ENCODE assay signal across 1 cellular context in genomic region chr3:100289339-100289738, GRCh38.
A peak's percentile ranks its signal among the peaks of the same experiment; 100 is the strongest.
TF ChIP-seq lines count a peak whose summit lies in the region.

No MANE protein-coding gene starts in this region.

TF ChIP-seq in K562, 482 proteins besides CTCF, POLR2A, EP300 and RAD21 (continued from another document and continues in another):
- TF ChIP-seq CCNT2 (IDR thresholded peaks at IDR 0.05; ENCODE audit: borderline replicate concordance, extremely low read depth, insufficient read length, low read depth, low read length) (peak; percentile 51), E2F3 (CRISPR knock-in tag; IDR thresholded peaks at IDR 0.05) (no peak), RREB1 (CRISPR knock-in tag; IDR thresholded peaks at IDR 0.05) (peak; percentile 88; the same call in 1 of the 2 replicates), FOSL1 (tag; conservative IDR thresholded peaks at IDR 0.05) (peak; percentile 26; the same call in 1 of the 2 replicates), POLR2AphosphoS5 (IDR thresholded peaks at IDR 0.05; ENCODE audit: control insufficient read depth, insufficient read depth, low read depth, low read length) (peak; percentile 85), ZNF766 (CRISPR knock-in tag; conservative IDR thresholded peaks at IDR 0.05) (peak; percentile 61; the same call in 1 of the 2 replicates), ZC3H11A (IDR thresholded peaks at IDR 0.05; ENCODE audit: low read depth, low read length) (no peak), ETV1 (tag; conservative IDR thresholded peaks at IDR 0.05; ENCODE audit: low read depth) (peak; percentile 81), ZBTB1 (CRISPR knock-in tag; IDR thresholded peaks at IDR 0.05; ENCODE audit: borderline replicate concordance, low read depth) (no peak), NBN (IDR thresholded peaks at IDR 0.05; ENCODE audit: low read depth) (0 out of 2 replicates have a peak, but pooled peaks have one; percentile 63), ETV6 (IDR thresholded peaks at IDR 0.05; ENCODE audit: borderline replicate concordance in 1 of 2, low read depth in 2 of 2, low read length in 1 of 2) (peak in 1 of 2 experiments; percentile 61; a peak in 1 of 4 replicates), ETV6 (CRISPR knock-in tag; IDR thresholded peaks at IDR 0.05; ENCODE audit: borderline replicate concordance) (no peak), TCF3 (CRISPR knock-in tag; IDR thresholded peaks at IDR 0.05) (peak; percentile 88), SIN3B (IDR thresholded peaks at IDR 0.05; ENCODE audit: low read depth) (no peak), ZNF695 (CRISPR knock-in tag; IDR thresholded peaks at IDR 0.05) (no peak), VEZF1 (CRISPR knock-in tag; IDR thresholded peaks at IDR 0.05) (peak; percentile 31; the same call in 1 of the 2 replicates), MAZ (CRISPR knock-in tag; conservative IDR thresholded peaks at IDR 0.05 in 1 of 2, IDR thresholded peaks at IDR 0.05 in 1 of 2) (peak in 1 of 2 experiments; percentile 16; a peak in 1 of 4 replicates), HDAC3 (IDR thresholded peaks at IDR 0.05; ENCODE audit: borderline replicate concordance, partially characterized antibody) (peak; percentile 53), TBL1XR1 (IDR thresholded peaks at IDR 0.05; ENCODE audit: low read length in 2 of 2) (peak in 1 of 2 experiments; percentile 74; a peak in 1 of 4 replicates), PKNOX1 (IDR thresholded peaks at IDR 0.05) (0 out of 2 replicates have a peak, but pooled peaks have one; percentile 36), RFX7 (CRISPR knock-in tag; IDR thresholded peaks at IDR 0.05) (no peak), TBP (optimal IDR thresholded peaks at IDR 0.05; ENCODE audit: low read depth, low read length) (peak; percentile 32), TAF1 (IDR thresholded peaks at IDR 0.05; ENCODE audit: control insufficient read depth, extremely low read depth, insufficient read depth, low read length, severe bottlenecking) (peak; percentile 28), KLF16 (IDR thresholded peaks at IDR 0.05) (peak; percentile 82), CREM (IDR thresholded peaks at IDR 0.05; ENCODE audit: low read depth) (0 out of 2 replicates have a peak, but pooled peaks have one; percentile 27), DDX20 (tag; IDR thresholded peaks at IDR 0.05; ENCODE audit: low read depth) (no peak), ZNF696 (CRISPR knock-in tag; conservative IDR thresholded peaks at IDR 0.05) (no peak), PRDM10 (IDR thresholded peaks at IDR 0.05; ENCODE audit: partially characterized antibody) (no peak), ZNF592 (IDR thresholded peaks at IDR 0.05) (0 out of 2 replicates have a peak, but pooled peaks have one; percentile 35), ZNF639 (CRISPR knock-in tag; conservative IDR thresholded peaks at IDR 0.05 in 1 of 2, IDR thresholded peaks at IDR 0.05 in 1 of 2) (peak in 1 of 2 experiments; percentile 68; a peak in 2 of 4 replicates), SMARCE1 (IDR thresholded peaks at IDR 0.05) (peak; percentile 94), GATAD2B (IDR thresholded peaks at IDR 0.05; ENCODE audit: borderline replicate concordance) (0 out of 2 replicates have a peak, but pooled peaks have one; percentile 32), ZFPM2 (CRISPR knock-in tag; IDR thresholded peaks at IDR 0.05) (no peak), RUNX1 (IDR thresholded peaks at IDR 0.05; ENCODE audit: low read depth) (no peak), NRF1 (conservative IDR thresholded peaks at IDR 0.05 in 1 of 2, IDR thresholded peaks at IDR 0.05 in 1 of 2) (peak; percentile 13 to 17; a peak in 1 of 4 replicates), ZNF512 (tag; IDR thresholded peaks at IDR 0.05) (no peak), EZH2 (IDR thresholded peaks at IDR 0.05; ENCODE audit: borderline replicate concordance, low read depth, low read length) (no peak), ETV5 (CRISPR knock-in tag; IDR thresholded peaks at IDR 0.05; ENCODE audit: low read depth) (peak; percentile 64; the same call in 1 of the 2 replicates), HDAC2 (IDR thresholded peaks at IDR 0.05) (peak; percentile 91), FOXM1 (IDR thresholded peaks at IDR 0.05; ENCODE audit: low read depth) (peak; percentile 78), FOXM1 (CRISPR knock-in tag; IDR thresholded peaks at IDR 0.05; ENCODE audit: low read depth) (no peak)
